In genomic region chr12:132427177-132427725, GRCh38 we compare ENCODE assay signal across 11 cellular contexts.
"Had no signal": no experiment of that assay in that cellular context is flagged by ENCODE, and none has a peak within 500 bp of the region (broad histone marks: within the 10 kb centered on the region; RNA-seq: fewer than 3 reads in every experiment).

No MANE protein-coding gene starts in this region.

- H3K4me2 ChIP-seq: hepatocyte had no signal

- H3K27me3 ChIP-seq: right atrium auricular region had no signal

- H3K27ac ChIP-seq: gastroesophageal sphincter, hepatocyte, right atrium auricular region, tibial nerve had no signal

- H3K4me3 Mint-ChIP-seq: activated naive CD4-positive, alpha-beta T cell treated with anti-CD3 and anti-CD28 coated beads, Interleukin-2, amount 10 ng/mL, durations not matched to agents 7 days and 5 days; effector memory CD8-positive, alpha-beta T cell; stimulated activated memory B cell treated with anti-CD40 and anti-IgM and Interleukin-4, amounts not matched to agents 10 μg/mL and 1 μg/mL and 100 μg/mL, for 72 hours had no signal

- H3K9me3 Mint-ChIP-seq: effector memory CD8-positive, alpha-beta T cell; stimulated activated memory B cell treated with anti-CD40 and anti-IgM and Interleukin-4, amounts not matched to agents 10 μg/mL and 1 μg/mL and 100 μg/mL, for 72 hours had no signal

- H3K4me3 ChIP-seq: gastroesophageal sphincter, hepatocyte, right atrium auricular region, tibial nerve had no signal

- H2AFZ ChIP-seq: hepatocyte had no signal

- H3K36me3 ChIP-seq: gastroesophageal sphincter, right atrium auricular region, tibial nerve had no signal

- DNase-seq: activated naive CD4-positive, alpha-beta T cell treated with anti-CD3 and anti-CD28 coated beads, Interleukin-2, amount 10 ng/mL, durations not matched to agents 7 days and 5 days; central memory CD4-positive, alpha-beta T cell; cortex of kidney; effector memory CD8-positive, alpha-beta T cell; kidney glomerular epithelial cell had no signal

- H3K27ac Mint-ChIP-seq: activated naive CD4-positive, alpha-beta T cell treated with anti-CD3 and anti-CD28 coated beads, Interleukin-2, amount 10 ng/mL, durations not matched to agents 7 days and 5 days; activated T-helper 2 cell treated with anti-CD3 and anti-CD28 coated beads, Interferon-gamma antibody, Interleukin-2, Interleukin-4, amounts not matched to agents 10 μg/mL and 5 μg/mL and 100 μg/mL, durations not matched to agents 14 hours and 24 hours and 36 hours; effector memory CD8-positive, alpha-beta T cell; stimulated activated memory B cell treated with anti-CD40 and anti-IgM and Interleukin-4, amounts not matched to agents 10 μg/mL and 1 μg/mL and 100 μg/mL, for 72 hours had no signal

- H3K36me3 Mint-ChIP-seq: activated naive CD4-positive, alpha-beta T cell treated with anti-CD3 and anti-CD28 coated beads, Interleukin-2, amount 10 ng/mL, durations not matched to agents 7 days and 5 days; stimulated activated memory B cell treated with anti-CD40 and anti-IgM and Interleukin-4, amounts not matched to agents 10 μg/mL and 1 μg/mL and 100 μg/mL, for 72 hours had no signal

- H3K9me3 ChIP-seq: right atrium auricular region had no signal
